In genomic region chr2:144751142-144751905, GRCh38 we compare ENCODE assay signal across 33 cellular contexts.
"Had no signal": no experiment of that assay in that cellular context is flagged by ENCODE, and none has a peak within 500 bp of the region (broad histone marks: within the 10 kb centered on the region; RNA-seq: fewer than 3 reads in every experiment).

No MANE protein-coding gene starts in this region.

- H3K4me2 ChIP-seq: smooth muscle cell had no signal

- H3K4me3 ChIP-seq: ovary, psoas muscle, skin epidermis, smooth muscle cell, spleen, suprapubic skin, testis, tibial artery, transverse colon, upper lobe of right lung, uterus had no signal

- H3K4me1 Mint-ChIP-seq: naive thymus-derived CD8-positive, alpha-beta T cell; nephron progenitor cell; stimulated activated memory B cell treated with anti-CD40 and anti-IgM and Interleukin-4, amounts not matched to agents 10 μg/mL and 1 μg/mL and 100 μg/mL, for 72 hours; stimulated activated naive CD8-positive, alpha-beta T cell treated with anti-CD3 and anti-CD28 coated beads, Interleukin-15, amount 100 ng/mL, for 72 hours had no signal

- H3K4me1 ChIP-seq: parathyroid adenoma, psoas muscle, spleen, suprapubic skin, testis, transverse colon, upper lobe of right lung, uterus had no signal

- ATAC-seq: naive thymus-derived CD8-positive, alpha-beta T cell; natural killer cell treated with Interleukin-12 subunit alpha and Interleukin-12 subunit beta and Interleukin-15 and Interleukin-18, amount 100 ng/mL, for 72 hours; psoas muscle; right cardiac atrium; sciatic nerve; stimulated activated memory B cell treated with anti-CD40 and anti-IgM and Interleukin-4, amounts not matched to agents 10 μg/mL and 1 μg/mL and 100 μg/mL, for 72 hours; stimulated activated naive CD8-positive, alpha-beta T cell treated with anti-CD3 and anti-CD28 coated beads, Interleukin-15, amount 100 ng/mL, for 72 hours; stimulated activated naive CD8-positive, alpha-beta T cell treated with anti-CD3 and anti-CD28 coated beads, Interleukin-15, Interleukin-2, amounts not matched to agents 100 U/mL and 50 U/mL, for 24 hours; upper lobe of right lung had no signal

- H3K9ac ChIP-seq: parathyroid adenoma had no signal

- H3K27ac Mint-ChIP-seq: naive thymus-derived CD8-positive, alpha-beta T cell; natural killer cell treated with Interleukin-12 subunit alpha and Interleukin-12 subunit beta and Interleukin-15 and Interleukin-18, amount 100 ng/mL, for 72 hours; nephron progenitor cell; progenitor cell of endocrine pancreas; stimulated activated memory B cell treated with anti-CD40 and anti-IgM and Interleukin-4, amounts not matched to agents 10 μg/mL and 1 μg/mL and 100 μg/mL, for 72 hours; stimulated activated naive CD8-positive, alpha-beta T cell treated with anti-CD3 and anti-CD28 coated beads, Interleukin-15, amount 100 ng/mL, for 72 hours; type B pancreatic cell had no signal

- H3K4me3 Mint-ChIP-seq: naive thymus-derived CD8-positive, alpha-beta T cell; natural killer cell treated with Interleukin-12 subunit alpha and Interleukin-12 subunit beta and Interleukin-15 and Interleukin-18, amount 100 ng/mL, for 72 hours; nephron progenitor cell; neural crest cell; stimulated activated memory B cell treated with anti-CD40 and anti-IgM and Interleukin-4, amounts not matched to agents 10 μg/mL and 1 μg/mL and 100 μg/mL, for 72 hours; stimulated activated naive CD8-positive, alpha-beta T cell treated with anti-CD3 and anti-CD28 coated beads, Interleukin-15, amount 100 ng/mL, for 72 hours; type B pancreatic cell had no signal

- H2AFZ ChIP-seq: parathyroid adenoma had no signal

- H3K79me2 ChIP-seq: parathyroid adenoma had no signal

- H3K27ac ChIP-seq: neutrophil, ovary, parathyroid adenoma, psoas muscle, skin epidermis, spleen, suprapubic skin, testis, tibial artery, transverse colon, upper lobe of right lung, uterus had no signal

- H3K36me3 ChIP-seq: neutrophil, ovary, spleen, suprapubic skin, transverse colon, upper lobe of right lung, uterus had no signal

- DNase-seq: naive thymus-derived CD8-positive, alpha-beta T cell; nephron progenitor cell; nucleus accumbens; ovary; posterior cingulate gyrus; psoas muscle; right cardiac atrium; spleen; stimulated activated CD4-positive, alpha-beta T cell treated with anti-CD3 and anti-CD28 coated beads, Interleukin-12 subunit alpha, Interleukin-12 subunit beta, amount 100 ng/mL, for 4 hours; stimulated activated CD4-positive, alpha-beta T cell treated with anti-CD3 and anti-CD28 coated beads, Interleukin-1b, Interleukin-23, amount 100 ng/mL, for 48 hours; stimulated activated CD4-positive, alpha-beta T cell treated with anti-CD3 and anti-CD28 coated beads, Interleukin-4, amount 100 ng/mL, for 1 hour; stimulated activated CD4-positive, alpha-beta T cell treated with anti-CD3 and anti-CD28 coated beads, Interleukin-4, amount 100 ng/mL, for 4 hours; stimulated activated CD8-positive, alpha-beta memory T cell treated with anti-CD3 and anti-CD28 coated beads, Interleukin-4, amount 100 ng/mL, for 48 hours; stimulated activated naive CD4-positive, alpha-beta T cell; stimulated activated naive CD8-positive, alpha-beta T cell treated with anti-CD3 and anti-CD28 coated beads, Interleukin-15, amount 100 ng/mL, for 72 hours; stimulated activated naive CD8-positive, alpha-beta T cell treated with anti-CD3 and anti-CD28 coated beads, Interleukin-15, Interleukin-2, amounts not matched to agents 100 U/mL and 50 U/mL, for 24 hours; substantia nigra; testis; tibial artery; transverse colon; upper lobe of right lung; uterus had no signal

- H3K27me3 ChIP-seq: neutrophil, ovary, spleen, suprapubic skin, testis, tibial artery, transverse colon, upper lobe of right lung, uterus had no signal

- H3K9me3 Mint-ChIP-seq: natural killer cell treated with Interleukin-12 subunit alpha and Interleukin-12 subunit beta and Interleukin-15 and Interleukin-18, amount 100 ng/mL, for 72 hours had no signal

- H3K9me3 ChIP-seq: ovary, testis had no signal

- H3K36me3 Mint-ChIP-seq: type B pancreatic cell had no signal

- H3K27me3 Mint-ChIP-seq: natural killer cell treated with Interleukin-12 subunit alpha and Interleukin-12 subunit beta and Interleukin-15 and Interleukin-18, amount 100 ng/mL, for 72 hours; progenitor cell of endocrine pancreas; type B pancreatic cell had no signal
